1 cellular context compared by ENCODE assay signal in genomic region chr4:123862812-123863211, GRCh38.
TF ChIP-seq lines count a peak whose summit lies in the region.

No MANE protein-coding gene starts in this region.

TF ChIP-seq in SK-N-SH, 30 proteins besides CTCF, POLR2A, EP300 and RAD21 (continued from another document):
- TF ChIP-seq ZBTB33 (IDR thresholded peaks at IDR 0.05; ENCODE audit: borderline replicate concordance, low read depth) (no peak), SIN3A (IDR thresholded peaks at IDR 0.05; ENCODE audit: borderline replicate concordance, low read depth, low read length) (no peak), FOSL2 (IDR thresholded peaks at IDR 0.05; ENCODE audit: borderline replicate concordance, low read depth) (no peak), GABPA (IDR thresholded peaks at IDR 0.05; ENCODE audit: low read depth) (no peak), TCF12 (IDR thresholded peaks at IDR 0.05) (no peak), MXI1 (IDR thresholded peaks at IDR 0.05; ENCODE audit: low read depth, low read length) (no peak), EZH2phosphoT487 (IDR thresholded peaks at IDR 0.05; ENCODE audit: borderline replicate concordance, low read depth) (no peak), USF2 (IDR thresholded peaks at IDR 0.05; ENCODE audit: borderline replicate concordance, low read depth, low read length) (no peak), POLR2AphosphoS5 (IDR thresholded peaks at IDR 0.05; ENCODE audit: low read depth, low read length) (no peak), USF1 (IDR thresholded peaks at IDR 0.05; ENCODE audit: borderline replicate concordance, low read depth) (no peak), TEAD4 (IDR thresholded peaks at IDR 0.05; ENCODE audit: borderline replicate concordance, insufficient read depth) (no peak)
TF ChIP-seq in SK-N-SH: peak in this region for 0.
